Comparison of ENCODE assay signal across 11 cellular contexts in genomic region chr1:228009828-228010775, GRCh38. TPM values are rescaled to one million over a fixed set of nuclear protein-coding genes. Genes with fewer than 3 reads are reported as not detected.
DNase-seq lines count a peak whose midpoint lies in the region; TF ChIP-seq lines count a peak whose summit lies in the region.
"Had no signal": no experiment of that assay in that cellular context is flagged by ENCODE, and none has a peak within 500 bp of the region (broad histone marks: within the 10 kb centered on the region; RNA-seq: fewer than 3 reads in every experiment).

No MANE protein-coding gene starts in this region.

- intact Hi-C loops in posterior vena cava (cut with DNase I) = no loop called here

- peak; percentile 23 to 32 for DNase-seq in SHP77 (lab: John Stamatoyannopoulos, UW)
- DNase-seq in SHP77 treated with DMSO at 0.1 percent for 48 hours (lab: John Stamatoyannopoulos, UW) = no peak
- peak; percentile 59 for DNase-seq in H7
- DNase-seq in SK-N-SH = no peak
- peak; percentile 82 for DNase-seq in posterior vena cava (ENCODE audit: low spot score)
- DNase-seq in stimulated activated CD8-positive, alpha-beta memory T cell treated with anti-CD3 and anti-CD28 coated beads, Interleukin-4, amount 100 ng/mL, for 48 hours = no peak
- no peak for DNase-seq in trophoblast cell
- no peak for DNase-seq in erythroblast (lab: John Stamatoyannopoulos, UW)
- DNase-seq: NCI-H187 had no signal

- no peak overlapping the region for H3K14ac ChIP-seq in trophoblast cell (ENCODE audit: low read length)

- POLR2A ChIA-PET in SK-N-SH (lab: Yijun Ruan, JAX) = no interaction called here

- H3K79me1 ChIP-seq in trophoblast cell (ENCODE audit: low read length) = no peaks in the 10 kb centered on the region

- CTCF ChIA-PET in SK-N-SH (lab: Yijun Ruan, JAX) = interaction anchor here (1.0 kb wide), 1 partner anchor 10 kb away, joined by 5 read pairs; no protein-coding TSS in a partner anchor

- 0 out of 2 replicates have a peak overlapping the region, but pooled peaks have one; percentile 37 for H3K4me2 ChIP-seq in SK-N-SH
- H3K4me2 ChIP-seq in trophoblast cell (ENCODE audit: low read length) = no peak overlapping the region

- TF ChIP-seq POLR2A in erythroblast (IDR thresholded peaks at IDR 0.05; ENCODE audit: low read length) = no peak

- H3K4me1 ChIP-seq in SK-N-SH (ENCODE audit: control insufficient read depth in 1 of 2, insufficient read depth in 2 of 2, low read depth in 1 of 2, low read length in 1 of 2) (peaks cover 0 to 5% of the 10 kb centered on the region in 2 experiments; a peak in 1 of 4 replicates), trophoblast cell (ENCODE audit: control insufficient read depth in 1 of 2, insufficient read depth in 2 of 2, low read length in 2 of 2) (peaks cover 0 to 3% of the 10 kb centered on the region in 2 experiments)

- H3K18ac ChIP-seq in trophoblast cell (ENCODE audit: low read length) = no peak overlapping the region

- H2BK5ac ChIP-seq in trophoblast cell (ENCODE audit: low read depth, low read length, poor library complexity) = no peak overlapping the region

- TF ChIP-seq EP300 in SK-N-SH (IDR thresholded peaks at IDR 0.05; ENCODE audit: borderline replicate concordance in 1 of 2, low read depth in 1 of 2, low read length in 1 of 2) = no peak

- H2AK5ac ChIP-seq in trophoblast cell (ENCODE audit: low read length) = no peak overlapping the region

- H3K9ac ChIP-seq in SK-N-SH (no peak overlapping the region), trophoblast cell (ENCODE audit: low read length) (no peak overlapping the region)

- H2BK12ac ChIP-seq in trophoblast cell (ENCODE audit: low read length) = no peak overlapping the region

- H3K79me2 ChIP-seq in SK-N-SH (ENCODE audit: insufficient read depth) (no peaks in the 10 kb centered on the region), trophoblast cell (ENCODE audit: control insufficient read depth, insufficient read depth, low read length, poor library complexity) (no peaks in the 10 kb centered on the region)

- no peak overlapping the region for H4K91ac ChIP-seq in trophoblast cell (ENCODE audit: low read depth, low read length)

- H3K36me3 ChIP-seq in H7 (replicated peaks; ENCODE audit: control insufficient read depth, insufficient read depth, low read length) (no peaks in the 10 kb centered on the region), SK-N-SH (replicated peaks in 1 of 2; ENCODE audit: control insufficient read depth in 1 of 2, insufficient read depth in 2 of 2, low read length in 1 of 2) (no peaks in the 10 kb centered on the region), trophoblast cell (ENCODE audit: control insufficient read depth in 1 of 2, insufficient read depth in 2 of 2, low read length in 2 of 2) (no peaks in the 10 kb centered on the region)
- H3K36me3 ChIP-seq: upper lobe of left lung had no signal

- H3K4ac ChIP-seq in trophoblast cell (ENCODE audit: low read depth, low read length) = no peak overlapping the region

- no peaks in the 10 kb centered on the region for H4K20me1 ChIP-seq in SK-N-SH (ENCODE audit: insufficient read depth)

- TF ChIP-seq CTCF in SK-N-SH (IDR thresholded peaks at IDR 0.05) = no peak

- H3K27me3 ChIP-seq in H7 (ENCODE audit: control insufficient read depth, insufficient read depth, low read length) = peaks cover 74% of the 10 kb centered on the region
- H3K27me3 ChIP-seq in SK-N-SH (ENCODE audit: insufficient read depth) = peaks cover 39% of the 10 kb centered on the region
- H3K27me3 ChIP-seq in trophoblast cell (ENCODE audit: insufficient read depth, low read length) = peaks cover 48% of the 10 kb centered on the region

- H3K9me2 ChIP-seq in SK-N-SH = no peaks in the 10 kb centered on the region

- H3K27ac ChIP-seq in SK-N-SH (ENCODE audit: low read depth in 2 of 2, low read length in 1 of 2) (no peak overlapping the region), trophoblast cell (ENCODE audit: low read depth, low read length) (no peak overlapping the region)

- H3K9me3 ChIP-seq in SK-N-SH (no peaks in the 10 kb centered on the region), trophoblast cell (ENCODE audit: insufficient read depth, low read depth, low read length) (peaks cover 3% of the 10 kb centered on the region)
- H3K9me3 ChIP-seq: upper lobe of left lung had no signal

- H3F3A ChIP-seq in SK-N-SH (replicated peaks; ENCODE audit: insufficient read depth) = no peaks in the 10 kb centered on the region

- H3K23ac ChIP-seq in trophoblast cell (ENCODE audit: low read length) = no peak overlapping the region

- H4K12ac ChIP-seq in trophoblast cell (ENCODE audit: low read depth, low read length) = no peak overlapping the region

- WGBS in SK-N-SH (ENCODE audit: low lambda C conversion rate) = 37% methylated on average over 21 of the region's 21 CpGs
- no CpG with 5 or more reads among the region's 21 CpGs for WGBS in trophoblast cell (ENCODE audit: extremely low coverage, insufficient coverage, insufficient read length)

- no peak overlapping the region for H2AFZ ChIP-seq in SK-N-SH (ENCODE audit: low read depth)
- H2AFZ ChIP-seq in trophoblast cell (ENCODE audit: insufficient read depth, low read length, poor library complexity) = no peak overlapping the region

- no peak overlapping the region for H2BK120ac ChIP-seq in trophoblast cell (ENCODE audit: insufficient read depth, low read length, poor library complexity)

- no peak for TF ChIP-seq RAD21 in SK-N-SH (IDR thresholded peaks at IDR 0.05; ENCODE audit: low read length)

- no peak overlapping the region for H4K8ac ChIP-seq in trophoblast cell (ENCODE audit: low read depth, low read length)

- H3K4me3 ChIP-seq in H7 (ENCODE audit: insufficient read depth, low read depth, low read length) = no peak overlapping the region
- H3K4me3 ChIP-seq in SK-N-SH (ENCODE audit: low read depth in 2 of 2, low read length in 1 of 2) = no peak overlapping the region
- H3K4me3 ChIP-seq in trophoblast cell (ENCODE audit: low read depth, low read length) = no peak overlapping the region
- H3K4me3 ChIP-seq: upper lobe of left lung had no signal

TF ChIP-seq in SK-N-SH, 30 proteins besides CTCF, POLR2A, EP300 and RAD21:
- TF ChIP-seq NRF1 (IDR thresholded peaks at IDR 0.05; ENCODE audit: low read depth, low read length) (no peak), TEAD4 (IDR thresholded peaks at IDR 0.05; ENCODE audit: borderline replicate concordance, insufficient read depth) (no peak), ZBTB33 (IDR thresholded peaks at IDR 0.05; ENCODE audit: borderline replicate concordance, low read depth) (no peak), RXRA (IDR thresholded peaks at IDR 0.05; ENCODE audit: borderline replicate concordance, low read depth) (no peak), TCF12 (IDR thresholded peaks at IDR 0.05) (no peak), CHD2 (IDR thresholded peaks at IDR 0.05; ENCODE audit: low read length, partially characterized antibody) (no peak), NFIC (IDR thresholded peaks at IDR 0.05; ENCODE audit: borderline replicate concordance) (no peak), FOXJ3 (CRISPR knock-in tag; IDR thresholded peaks at IDR 0.05) (no peak)

RNA-seq across cellular contexts. Expression of gene WNT3A, which starts 3.3 kb away (rescaled TPM):
- total RNA-seq in H7 (2014; rRNA removed; shearing (Covaris generic)) = 0.31 and 0.33 TPM in 2 replicates
- not detected in 2 replicates for polyA plus RNA-seq in SK-N-SH (2012; rRNA removed)
- polyA plus RNA-seq in SK-N-SH (2012; cell fraction: cytosol; rRNA removed) = not detected in 2 replicates
- not detected in 2 replicates for polyA plus RNA-seq in SK-N-SH (2012; cell fraction: nucleus; rRNA removed)
- total RNA-seq in posterior vena cava = not detected
- 1.6 TPM in 2 replicates for polyA plus RNA-seq in trophoblast cell (2013)
- total RNA-seq: astrocyte had no signal

Comparison
In these comparisons a context has a peak if more than half of its experiments do, and no peak if none do; other contexts are left out.
1. DNase-seq: peak in SHP77 (2 of 2), H7 (single experiment) and posterior vena cava (single experiment); none in SHP77 treated with DMSO at 0.1 percent for 48 hours (single experiment), SK-N-SH (single experiment), stimulated activated CD8-positive, alpha-beta memory T cell treated with anti-CD3 and anti-CD28 coated beads, Interleukin-4, amount 100 ng/mL, for 48 hours (single experiment), trophoblast cell (0 of 2) and erythroblast (0 of 2).